ENCODE assay signal across 27 cellular contexts in the genomic region with DNA sequence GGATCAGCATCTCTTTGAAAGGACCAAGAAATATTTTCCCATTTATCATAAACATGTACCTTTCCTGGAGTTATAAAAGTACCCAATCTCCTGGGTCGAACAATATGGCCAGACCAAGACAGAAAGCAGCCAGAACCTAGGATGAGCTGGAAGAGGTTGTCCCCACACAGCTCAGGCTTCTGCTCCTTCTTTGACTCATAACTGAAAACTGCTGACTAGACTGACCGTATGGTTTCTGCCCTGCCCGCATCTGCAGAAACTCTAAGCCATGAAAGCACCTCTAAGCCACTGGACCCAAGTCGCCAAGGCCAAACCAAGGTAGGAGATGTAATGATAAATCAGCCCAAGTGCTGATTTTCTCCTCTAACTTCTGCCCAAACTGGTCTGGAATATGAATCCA.
"Had no signal": no experiment of that assay in that cellular context is flagged by ENCODE, and none has a peak within 500 bp of the region (broad histone marks: within the 10 kb centered on the region; RNA-seq: fewer than 3 reads in every experiment).

No MANE protein-coding gene starts in this region.

- H3K36me3 ChIP-seq: colonic mucosa, esophagus squamous epithelium, gastrocnemius medialis, gastroesophageal sphincter, heart left ventricle, heart right ventricle had no signal

- H3K27ac ChIP-seq: colonic mucosa, coronary artery, dorsolateral prefrontal cortex, epithelial cell of prostate, esophagus squamous epithelium, foreskin keratinocyte, gastrocnemius medialis, gastroesophageal sphincter, heart left ventricle, heart right ventricle had no signal

- FAIRE-seq: colon, endometrium, endothelial cell of umbilical vein, frontal cortex had no signal

- H3K4me3 ChIP-seq: colonic mucosa, coronary artery, dorsolateral prefrontal cortex, esophagus squamous epithelium, gastrocnemius medialis, gastroesophageal sphincter, heart left ventricle, heart right ventricle had no signal

- ATAC-seq: effector memory CD8-positive, alpha-beta T cell; esophagus mucosa; foreskin keratinocyte; gastrocnemius medialis; gastroesophageal sphincter; heart left ventricle; heart right ventricle had no signal

- H3K9me3 ChIP-seq: colonic mucosa, esophagus squamous epithelium, gastrocnemius medialis, gastroesophageal sphincter, heart left ventricle, heart right ventricle had no signal

- H3K27me3 ChIP-seq: colonic mucosa, esophagus squamous epithelium, foreskin keratinocyte, gastrocnemius medialis, gastroesophageal sphincter, heart left ventricle, heart right ventricle had no signal

- H3K4me1 ChIP-seq: colonic mucosa, esophagus squamous epithelium, foreskin keratinocyte, gastrocnemius medialis, gastroesophageal sphincter had no signal

- DNase-seq: colonic mucosa; cortex of kidney; dermis blood vessel endothelial cell; dorsolateral prefrontal cortex; effector CD4-positive, alpha-beta T cell; effector CD8-positive, alpha-beta T cell; effector memory CD4-positive, alpha-beta T cell; effector memory CD8-positive, alpha-beta T cell; endodermal cell; erythroblast; esophagus squamous epithelium; foreskin fibroblast; foreskin keratinocyte; foreskin melanocyte; gastrocnemius medialis; glutamatergic neuron; head of caudate nucleus; heart left ventricle; heart right ventricle had no signal
